Comparison of ENCODE assay signal across 26 cellular contexts in genomic region chr3:143855183-143855582, GRCh38. TPM values are rescaled to one million over a fixed set of nuclear protein-coding genes. Genes with fewer than 3 reads are reported as not detected.
DNase-seq lines count a peak whose midpoint lies in the region; ATAC-seq, FAIRE-seq and TF ChIP-seq lines count a peak whose summit lies in the region.
"Had no signal": no experiment of that assay in that cellular context is flagged by ENCODE, and none has a peak within 500 bp of the region (broad histone marks: within the 10 kb centered on the region; RNA-seq: fewer than 3 reads in every experiment).

No MANE protein-coding gene starts in this region.

- H4K91ac ChIP-seq in H1 (replicated peaks; ENCODE audit: insufficient read length, low read length): no peak overlapping the region

- no peaks in the 10 kb centered on the region for H3K36me3 ChIP-seq in CD4-positive, CD25-positive, alpha-beta regulatory T cell (ENCODE audit: control insufficient read depth, insufficient read depth, low read length)
- H3K36me3 ChIP-seq in GM23338 (ENCODE audit: insufficient read depth) (no peaks in the 10 kb centered on the region), H1 (ENCODE audit: control insufficient read depth in 2 of 4, insufficient read depth in 4 of 4, low read length in 3 of 4) (no peaks in the 10 kb centered on the region), gastroesophageal sphincter (no peaks in the 10 kb centered on the region)
- H3K36me3 ChIP-seq: BLaER1 treated with 17β-estradiol and CSF1 and Interleukin-3, amounts not matched to agents 10 nM and 100 nM; brain microvascular endothelial cell; transverse colon had no signal

- peak overlapping the region; percentile 58 for H3K4me3 ChIP-seq in CD4-positive, CD25-positive, alpha-beta regulatory T cell (ENCODE audit: low read depth, low read length)
- H3K4me3 ChIP-seq in GM23338 (no peak overlapping the region), H1 (ENCODE audit: extremely low read depth in 1 of 4, insufficient read depth in 2 of 4, low read depth in 3 of 4, low read length in 4 of 4) (no peak overlapping the region), gastroesophageal sphincter (no peak overlapping the region)
- H3K4me3 ChIP-seq: BLaER1 treated with 17β-estradiol and CSF1 and Interleukin-3, amounts not matched to agents 10 nM and 100 nM; transverse colon had no signal

- H3K4me2 ChIP-seq in GM23338 (no peak overlapping the region), H1 (ENCODE audit: insufficient read depth in 1 of 2, low read depth in 2 of 2, low read length in 2 of 2) (no peak overlapping the region)

- H3K23ac ChIP-seq in H1 (ENCODE audit: insufficient read length): no peak overlapping the region

- no peaks in the 10 kb centered on the region for H3K27me3 ChIP-seq in CD4-positive, CD25-positive, alpha-beta regulatory T cell (ENCODE audit: control insufficient read depth, insufficient read depth, low read length)
- H3K27me3 ChIP-seq in GM23338 (ENCODE audit: insufficient read depth) (no peaks in the 10 kb centered on the region), H1 (replicated peaks in 1 of 4; ENCODE audit: control insufficient read depth in 3 of 4, extremely low read depth in 1 of 4, insufficient read depth in 3 of 4, low read length in 3 of 4) (no peaks in the 10 kb centered on the region), gastroesophageal sphincter (no peaks in the 10 kb centered on the region)
- H3K27me3 ChIP-seq: BLaER1 treated with 17β-estradiol and CSF1 and Interleukin-3, amounts not matched to agents 10 nM and 100 nM; brain microvascular endothelial cell; transverse colon had no signal

- no peak overlapping the region for H2AK5ac ChIP-seq in H1 (ENCODE audit: low read depth, low read length)

- H3K18ac ChIP-seq in H1 (ENCODE audit: extremely low read depth, low read length): no peak overlapping the region

- H3K9me3 Mint-ChIP-seq in activated CD8-positive, alpha-beta memory T cell treated with anti-CD3 and anti-CD28 coated beads, Interleukin-2, amount 10 ng/mL, durations not matched to agents 7 days and 5 days (ENCODE audit: low read depth): no peaks in the 10 kb centered on the region
- peaks cover 0 to 6% (median 2%) of the 10 kb centered on the region in 7 donors for H3K9me3 Mint-ChIP-seq in CD4-positive, CD25-positive, alpha-beta regulatory T cell
- H3K9me3 Mint-ChIP-seq in GM23338: no peaks in the 10 kb centered on the region; the same call in 2 of the 3 replicates

- POLR2A ChIA-PET in H1 (lab: Charles Lee; ENCODE audit: partially characterized antibody): no interaction called here

- peaks cover 16% of the 10 kb centered on the region for H3K4me1 Mint-ChIP-seq in activated CD8-positive, alpha-beta memory T cell treated with anti-CD3 and anti-CD28 coated beads, Interleukin-2, amount 10 ng/mL, durations not matched to agents 7 days and 5 days
- H3K4me1 Mint-ChIP-seq in CD4-positive, CD25-positive, alpha-beta regulatory T cell: peaks cover 7 to 35% (median 22%) of the 10 kb centered on the region in 4 donors
- H3K4me1 Mint-ChIP-seq in GM23338: peaks cover 2% of the 10 kb centered on the region; the same call in 1 of the 3 replicates

- peaks cover 19% of the 10 kb centered on the region for H3K27me3 Mint-ChIP-seq in activated CD8-positive, alpha-beta memory T cell treated with anti-CD3 and anti-CD28 coated beads, Interleukin-2, amount 10 ng/mL, durations not matched to agents 7 days and 5 days
- H3K27me3 Mint-ChIP-seq in CD4-positive, CD25-positive, alpha-beta regulatory T cell: no peaks in the 10 kb centered on the region
- H3K27me3 Mint-ChIP-seq in GM23338 (ENCODE audit: insufficient read depth, low read depth, poor library complexity): peaks cover 3% of the 10 kb centered on the region
- H3K27me3 Mint-ChIP-seq: naive B cell had no signal

- no peak overlapping the region for H3K9ac ChIP-seq in H1 (replicated peaks in 1 of 4; ENCODE audit: extremely low read depth in 1 of 4, low read depth in 3 of 4, low read length in 3 of 4)
- H3K9ac ChIP-seq: BLaER1 treated with 17β-estradiol and CSF1 and Interleukin-3, amounts not matched to agents 10 nM and 100 nM had no signal

- TF ChIP-seq CTCF in GM23338 (conservative IDR thresholded peaks at IDR 0.05; ENCODE audit: low read depth in 2 of 2): no peak
- TF ChIP-seq CTCF in H1 (IDR thresholded peaks at IDR 0.05; ENCODE audit: control extremely low read depth in 1 of 3, insufficient read depth in 1 of 3, low read depth in 1 of 3, low read length in 3 of 3): no peak
- no peak for TF ChIP-seq CTCF in gastroesophageal sphincter (IDR thresholded peaks at IDR 0.05)

- no peak for TF ChIP-seq RAD21 in H1 (IDR thresholded peaks at IDR 0.05 in 1 of 2, conservative IDR thresholded peaks at IDR 0.05 in 1 of 2; ENCODE audit: low read depth in 2 of 2, low read length in 2 of 2)

- H2BK20ac ChIP-seq in H1 (ENCODE audit: low read length): no peak overlapping the region

- no peaks in the 10 kb centered on the region for H3K23me2 ChIP-seq in H1 (ENCODE audit: low read depth, low read length)

- peak overlapping the region; percentile 18; the same call in 1 of the 2 replicates for H2AFZ ChIP-seq in GM23338
- H2AFZ ChIP-seq in H1 (ENCODE audit: low read length): 0 out of 2 replicates have a peak overlapping the region, but pooled peaks have one; percentile 74

- WGBS in H1 (ENCODE audit: extremely low coverage in 1 of 2, insufficient coverage in 1 of 2, insufficient read length in 1 of 2, insufficient replicate concordance in 2 of 2, low coverage in 1 of 2, low lambda C conversion rate in 2 of 2, missing lambda C conversion rate in 1 of 2), 2 experiments: 100% methylated on average over 3 of the region's 3 CpGs; no CpG with 5 or more reads in 1 of the 2 experiments
- WGBS in gastroesophageal sphincter (ENCODE audit: low coverage in 1 of 2), 2 donors: 93 to 100% methylated on average over 2 to 3 of the region's 3 CpGs

- TF ChIP-seq POLR2A in H1 (IDR thresholded peaks at IDR 0.05; ENCODE audit: control extremely low read depth in 1 of 2, low read depth in 2 of 2, low read length in 2 of 2) (no peak), gastroesophageal sphincter (IDR thresholded peaks at IDR 0.05) (no peak)

- no peak for DNase-seq in activated CD8-positive, alpha-beta memory T cell treated with anti-CD3 and anti-CD28 coated beads, Interleukin-2, amount 10 ng/mL, durations not matched to agents 7 days and 5 days
- DNase-seq in activated CD8-positive, alpha-beta memory T cell treated with anti-CD3 and anti-CD28 coated beads for 24 hours: no peak
- DNase-seq in CD4-positive, CD25-positive, alpha-beta regulatory T cell: peak in 2 of 3 donors; percentile 23 to 69
- no peak for DNase-seq in GM23338 (ENCODE audit: low spot score)
- DNase-seq in H1 (ENCODE audit: low read depth in 1 of 2, low spot score in 2 of 2): no peak
- DNase-seq: activated CD4-positive, alpha-beta T cell treated with anti-CD3 and anti-CD28 coated beads, Interleukin-2, amount 50 U/mL, for 1 hour; activated effector memory CD4-positive, alpha-beta T cell treated with anti-CD3 and anti-CD28 coated beads, Interleukin-2, amount 50 U/mL, for 16 hours; amniotic stem cell; brain microvascular endothelial cell; glutamatergic neuron; naive B cell; NCI-H1092 treated with DMSO at 0.1 percent for 48 hours; NCI-H187 treated with DMSO at 0.1 percent for 48 hours; NCI-H2171 treated with DMSO at 0.1 percent for 48 hours; NCI-H524; transverse colon had no signal

- FAIRE-seq in H1 (lab: Jason Lieb, UNC): no peak
- FAIRE-seq: D721Med, GM18507, islet of Langerhans, TTC549 had no signal

- no peak overlapping the region for H4K5ac ChIP-seq in H1 (ENCODE audit: insufficient read length, low read depth, low read length)

- ATAC-seq in activated CD8-positive, alpha-beta memory T cell treated with anti-CD3 and anti-CD28 coated beads, Interleukin-2, amount 10 ng/mL, durations not matched to agents 7 days and 5 days: peak; percentile 72
- ATAC-seq in CD4-positive, CD25-positive, alpha-beta regulatory T cell (ENCODE audit: low read depth in 2 of 2): peak; percentile 68 to 75
- ATAC-seq in GM23338 (no peak), gastroesophageal sphincter (no peak), esophagus mucosa (no peak)
- ATAC-seq: Panc1 had no signal

- no peak overlapping the region for H3K4ac ChIP-seq in H1 (replicated peaks; ENCODE audit: insufficient read length, low read depth, low read length)

- no peaks in the 10 kb centered on the region for H3K79me1 ChIP-seq in H1 (ENCODE audit: low read depth, low read length)

- peaks cover 17% of the 10 kb centered on the region for H3K4me1 ChIP-seq in CD4-positive, CD25-positive, alpha-beta regulatory T cell (ENCODE audit: control insufficient read depth, insufficient read depth, low read length, poor library complexity, severe bottlenecking)
- no peaks in the 10 kb centered on the region for H3K4me1 ChIP-seq in GM23338 (ENCODE audit: insufficient read depth)
- H3K4me1 ChIP-seq in H1 (replicated peaks in 1 of 4; ENCODE audit: control insufficient read depth in 3 of 4, insufficient read depth in 4 of 4, low read length in 3 of 4): peaks cover 0 to 2% (median 0%) of the 10 kb centered on the region in 4 experiments; a peak in 1 of 7 replicates
- peaks cover 0 to 8% (median 0%) of the 10 kb centered on the region in 3 donors for H3K4me1 ChIP-seq in gastroesophageal sphincter
- H3K4me1 ChIP-seq: transverse colon had no signal

- H3K27ac Mint-ChIP-seq in activated CD8-positive, alpha-beta memory T cell treated with anti-CD3 and anti-CD28 coated beads, Interleukin-2, amount 10 ng/mL, durations not matched to agents 7 days and 5 days: no peak overlapping the region
- H3K27ac Mint-ChIP-seq in CD4-positive, CD25-positive, alpha-beta regulatory T cell: peak overlapping the region; percentile 42 to 84 (median 72)
- H3K27ac Mint-ChIP-seq in GM23338: no peak overlapping the region
- H3K27ac Mint-ChIP-seq: mesothelial cell of epicardium had no signal

- H4K20me1 ChIP-seq in GM23338 (replicated peaks; ENCODE audit: insufficient read depth): no peaks in the 10 kb centered on the region
- no peaks in the 10 kb centered on the region for H4K20me1 ChIP-seq in H1 (replicated peaks in 1 of 2; ENCODE audit: control insufficient read depth in 1 of 2, insufficient read depth in 2 of 2, low read length in 2 of 2)
- H4K20me1 ChIP-seq: BLaER1 treated with 17β-estradiol and CSF1 and Interleukin-3, amounts not matched to agents 10 nM and 100 nM had no signal

- H2BK12ac ChIP-seq in H1 (ENCODE audit: low read depth, low read length): no peak overlapping the region

- H3K27ac ChIP-seq in CD4-positive, CD25-positive, alpha-beta regulatory T cell (ENCODE audit: insufficient read depth, low read length, poor library complexity, severe bottlenecking): no peak overlapping the region
- H3K27ac ChIP-seq in GM23338 (ENCODE audit: low read depth) (no peak overlapping the region), H1 (ENCODE audit: low read depth, low read length) (no peak overlapping the region), gastroesophageal sphincter (no peak overlapping the region)
- H3K27ac ChIP-seq: BLaER1 treated with 17β-estradiol and CSF1 and Interleukin-3, amounts not matched to agents 10 nM and 100 nM; brain microvascular endothelial cell; transverse colon had no signal

- TF ChIP-seq EP300 in H1 (IDR thresholded peaks at IDR 0.05; ENCODE audit: borderline replicate concordance in 1 of 2, low read depth in 2 of 2, low read length in 2 of 2) (no peak), gastroesophageal sphincter (IDR thresholded peaks at IDR 0.05) (no peak)

- H2BK15ac ChIP-seq in H1 (ENCODE audit: low read length): no peak overlapping the region

- H3K4me3 Mint-ChIP-seq in activated CD8-positive, alpha-beta memory T cell treated with anti-CD3 and anti-CD28 coated beads, Interleukin-2, amount 10 ng/mL, durations not matched to agents 7 days and 5 days: no peak overlapping the region
- H3K4me3 Mint-ChIP-seq in CD4-positive, CD25-positive, alpha-beta regulatory T cell: peak overlapping the region in 2 of 4 donors; percentile 9 to 36
- H3K4me3 Mint-ChIP-seq in GM23338: no peak overlapping the region
- H3K4me3 Mint-ChIP-seq: mesothelial cell of epicardium, naive B cell had no signal

- no peaks in the 10 kb centered on the region for H3K79me2 ChIP-seq in GM23338 (replicated peaks; ENCODE audit: insufficient read depth)
- no peaks in the 10 kb centered on the region for H3K79me2 ChIP-seq in H1 (ENCODE audit: control insufficient read depth in 1 of 2, insufficient read depth in 2 of 2, low read length in 2 of 2)

- CTCF ChIA-PET in activated CD8-positive, alpha-beta memory T cell treated with anti-CD3 and anti-CD28 coated beads, Interleukin-2, amount 10 ng/mL, durations not matched to agents 7 days and 5 days (lab: Charles Lee): no interaction called here
- CTCF ChIA-PET in H1 (lab: Charles Lee; ENCODE audit: partially characterized antibody): no interaction called here

- H3K36me3 Mint-ChIP-seq in activated CD8-positive, alpha-beta memory T cell treated with anti-CD3 and anti-CD28 coated beads, Interleukin-2, amount 10 ng/mL, durations not matched to agents 7 days and 5 days: no peaks in the 10 kb centered on the region
- no peaks in the 10 kb centered on the region for H3K36me3 Mint-ChIP-seq in CD4-positive, CD25-positive, alpha-beta regulatory T cell
- no peaks in the 10 kb centered on the region for H3K36me3 Mint-ChIP-seq in GM23338 (ENCODE audit: low read depth)
- H3K36me3 Mint-ChIP-seq: mesothelial cell of epicardium, naive B cell had no signal

- H3K9me2 ChIP-seq in GM23338 (ENCODE audit: insufficient read depth): peaks cover 12% of the 10 kb centered on the region; the same call in 1 of the 2 replicates

- H3K9me3 ChIP-seq in CD4-positive, CD25-positive, alpha-beta regulatory T cell (ENCODE audit: control insufficient read depth in 2 of 2, low read length in 2 of 2): peaks cover 0 to 3% of the 10 kb centered on the region in 2 experiments
- H3K9me3 ChIP-seq in H1 (ENCODE audit: insufficient read depth in 2 of 2, low read depth in 1 of 2, low read length in 1 of 2) (no peaks in the 10 kb centered on the region), gastroesophageal sphincter (no peaks in the 10 kb centered on the region)
- H3K9me3 ChIP-seq: transverse colon had no signal

- no peaks in the 10 kb centered on the region for H3F3A ChIP-seq in GM23338 (replicated peaks; ENCODE audit: low read depth)

- H3K14ac ChIP-seq in H1 (ENCODE audit: insufficient read length): no peak overlapping the region

- no peak overlapping the region for H3K56ac ChIP-seq in H1 (replicated peaks; ENCODE audit: insufficient read length, low read depth, low read length)

- H2BK5ac ChIP-seq in H1 (ENCODE audit: low read depth, low read length): no peak overlapping the region

- H4K8ac ChIP-seq in H1 (ENCODE audit: extremely low read depth, insufficient read depth, low read length): no peak overlapping the region

- no peak overlapping the region for H2BK120ac ChIP-seq in H1 (replicated peaks; ENCODE audit: low read depth, low read length)

RNA-seq across cellular contexts. Expression of gene SLC9A9, which starts 6.9 kb away (rescaled TPM):
- 10 to 100 TPM in 1 of 2 experiments, 1 to 10 TPM in 1; 6.8 to 10.8 TPM for total RNA-seq in activated CD8-positive, alpha-beta memory T cell treated with anti-CD3 and anti-CD28 coated beads, Interleukin-2, amount 10 ng/mL, durations not matched to agents 7 days and 5 days
- 47.6 TPM for total RNA-seq in CD4-positive, CD25-positive, alpha-beta regulatory T cell
- 10 to 100 TPM; 31.7 to 49.3 (median 41.1) TPM for polyA plus RNA-seq in CD4-positive, CD25-positive, alpha-beta regulatory T cell
- total RNA-seq in GM23338 (2014; rRNA removed; shearing (Covaris generic)): 0.93 and 1.6 TPM in 2 replicates
- polyA plus RNA-seq in GM23338 (2016; fragmentation: Nextera tagmentation; extraction: Ambion mirVana) (0.66 and 1.3 TPM in 2 replicates), H1 (2011; rRNA removed) (0.36 and 0.48 TPM in 2 replicates)
- total RNA-seq in H1 (2021; fragmentation: NEBNext Ultra II Directional; extraction: Animal tissue kit (Norgen Biotek cat#: 25700)): 1.1 and 1.5 TPM in 2 replicates
- 0.50 TPM for polyA plus RNA-seq in H1 (2011; cell fraction: cytosol; rRNA removed)
- polyA plus RNA-seq in H1 (2011; cell fraction: nucleus; rRNA removed): 1.4 TPM
- 0.43 to 1.1 TPM (median 0.51 TPM) in 4 replicates for polyA plus RNA-seq in H1 (2012, experiment 1 of 2)
- 0.05 TPM for polyA plus RNA-seq in H1 (2012, experiment 2 of 2)
- polyA plus RNA-seq in H1 (2013, experiment 1 of 2): 1.7 TPM
- 1.5 TPM for polyA plus RNA-seq in H1 (2013, experiment 2 of 2)
- polyA minus RNA-seq in H1 (2011; rRNA and poly(A)+ RNA removed): 2.8 and 3.6 TPM in 2 replicates
- polyA minus RNA-seq in H1 (2011; cell fraction: cytosol; rRNA and poly(A)+ RNA removed): 0.51 TPM
- polyA minus RNA-seq in H1 (2011; cell fraction: nucleus; rRNA and poly(A)+ RNA removed): 5.3 TPM
- total RNA-seq in gastroesophageal sphincter (10 to 100 TPM; 10.1 to 27.2 (median 16.7) TPM), esophagus mucosa (14.6 TPM)
- total RNA-seq: Daoy had no signal

Comparison
In these comparisons a context has a peak if more than half of its experiments do, and no peak if none do; other contexts are left out.
1. ATAC-seq: peak in activated CD8-positive, alpha-beta memory T cell treated with anti-CD3 and anti-CD28 coated beads, Interleukin-2, amount 10 ng/mL, durations not matched to agents 7 days and 5 days (single experiment) and CD4-positive, CD25-positive, alpha-beta regulatory T cell (2 of 2); none in GM23338 (single experiment), gastroesophageal sphincter (single experiment) and esophagus mucosa (single experiment).
2. DNase-seq: peak in CD4-positive, CD25-positive, alpha-beta regulatory T cell (2 of 3); none in activated CD8-positive, alpha-beta memory T cell treated with anti-CD3 and anti-CD28 coated beads, Interleukin-2, amount 10 ng/mL, durations not matched to agents 7 days and 5 days (single experiment), activated CD8-positive, alpha-beta memory T cell treated with anti-CD3 and anti-CD28 coated beads for 24 hours (single experiment), GM23338 (single experiment) and H1 (0 of 2).
3. H3K27ac Mint-ChIP-seq: peak in CD4-positive, CD25-positive, alpha-beta regulatory T cell (3 of 3); none in activated CD8-positive, alpha-beta memory T cell treated with anti-CD3 and anti-CD28 coated beads, Interleukin-2, amount 10 ng/mL, durations not matched to agents 7 days and 5 days (single experiment) and GM23338 (single experiment).